17 cellular contexts compared by ENCODE assay signal in the genomic region with DNA sequence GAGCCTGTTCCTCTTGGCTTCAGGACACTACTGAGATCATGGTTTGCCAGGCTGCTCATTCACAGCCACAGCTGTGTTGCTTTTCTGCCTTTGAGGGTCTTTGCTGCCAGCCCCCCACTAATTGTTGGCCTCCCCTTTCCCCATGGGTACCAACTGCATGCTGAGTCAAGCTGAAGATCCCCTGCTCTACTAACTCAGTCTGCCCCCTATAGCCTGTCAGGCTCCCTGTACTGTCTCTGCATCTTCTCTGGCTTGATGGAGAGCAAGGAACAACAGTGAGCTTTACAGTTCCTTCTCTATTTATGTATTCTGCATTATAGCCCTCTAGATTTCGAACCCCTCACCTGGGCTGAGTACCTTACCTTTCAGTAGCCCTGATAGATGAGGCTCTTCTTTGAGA.
"Had no signal": no experiment of that assay in that cellular context is flagged by ENCODE, and none has a peak within 500 bp of the region (broad histone marks: within the 10 kb centered on the region; RNA-seq: fewer than 3 reads in every experiment).

No MANE protein-coding gene starts in this region.

- H3K36me3 ChIP-seq: heart left ventricle, right lobe of liver, stomach had no signal

- H3K27ac Mint-ChIP-seq: activated B cell treated with CpG ODN at 0.5 μM for 24 hours; activated CD4-positive, alpha-beta T cell treated with anti-CD3 and anti-CD28 coated beads for 36 hours; activated naive CD4-positive, alpha-beta T cell treated with anti-CD3 and anti-CD28 coated beads for 36 hours; naive thymus-derived CD4-positive, alpha-beta T cell; stimulated activated memory B cell treated with anti-CD40 and anti-IgM and Interleukin-4, amounts not matched to agents 10 μg/mL and 1 μg/mL and 100 μg/mL, for 72 hours had no signal

- H3K9me3 ChIP-seq: heart left ventricle, right lobe of liver, stomach had no signal

- H3K4me1 Mint-ChIP-seq: activated B cell treated with CpG ODN at 0.5 μM for 24 hours; activated CD4-positive, alpha-beta T cell treated with anti-CD3 and anti-CD28 coated beads for 36 hours; stimulated activated memory B cell treated with anti-CD40 and anti-IgM and Interleukin-4, amounts not matched to agents 10 μg/mL and 1 μg/mL and 100 μg/mL, for 72 hours had no signal

- H3K4me3 ChIP-seq: coronary artery, heart left ventricle, lung, right lobe of liver, skin epidermis, stomach had no signal

- H3K4me3 Mint-ChIP-seq: activated B cell treated with CpG ODN at 0.5 μM for 24 hours; activated CD4-positive, alpha-beta T cell treated with anti-CD3 and anti-CD28 coated beads for 36 hours; activated naive CD4-positive, alpha-beta T cell treated with anti-CD3 and anti-CD28 coated beads for 36 hours; naive thymus-derived CD4-positive, alpha-beta T cell; stimulated activated memory B cell treated with anti-CD40 and anti-IgM and Interleukin-4, amounts not matched to agents 10 μg/mL and 1 μg/mL and 100 μg/mL, for 72 hours had no signal

- H3K9me3 Mint-ChIP-seq: activated B cell treated with CpG ODN at 0.5 μM for 24 hours; activated naive CD4-positive, alpha-beta T cell treated with anti-CD3 and anti-CD28 coated beads for 36 hours; stimulated activated memory B cell treated with anti-CD40 and anti-IgM and Interleukin-4, amounts not matched to agents 10 μg/mL and 1 μg/mL and 100 μg/mL, for 72 hours had no signal

- H3K36me3 Mint-ChIP-seq: stimulated activated memory B cell treated with anti-CD40 and anti-IgM and Interleukin-4, amounts not matched to agents 10 μg/mL and 1 μg/mL and 100 μg/mL, for 72 hours had no signal

- H3K27me3 ChIP-seq: right lobe of liver had no signal

- ATAC-seq: activated CD4-positive, alpha-beta T cell treated with anti-CD3 and anti-CD28 coated beads for 36 hours; stimulated activated memory B cell treated with anti-CD40 and anti-IgM and Interleukin-4, amounts not matched to agents 10 μg/mL and 1 μg/mL and 100 μg/mL, for 72 hours had no signal

- DNase-seq: activated B cell treated with CpG ODN at 0.5 μM for 24 hours; activated CD4-positive, alpha-beta T cell treated with anti-CD3 and anti-CD28 coated beads for 36 hours; activated CD4-positive, alpha-beta T cell treated with anti-CD3 and anti-CD28 coated beads, Interleukin-2, amount 50 U/mL, for 4 hours; activated CD8-positive, alpha-beta memory T cell treated with anti-CD3 and anti-CD28 coated beads, Interleukin-2, amount 50 U/mL, for 48 hours; activated naive CD4-positive, alpha-beta T cell treated with anti-CD3 and anti-CD28 coated beads for 36 hours; activated T-cell treated with anti-CD3 and anti-CD28 coated beads, Interleukin-2, amount 50 U/mL, for 48 hours; cerebellar nuclear complex; heart left ventricle; naive thymus-derived CD4-positive, alpha-beta T cell; right lobe of liver; stimulated activated CD4-positive, alpha-beta T cell treated with anti-CD3 and anti-CD28 coated beads, Interleukin-2, amount 100 ng/mL, for 24 hours; stomach; trophoblast cell had no signal

- H3K27ac ChIP-seq: coronary artery, heart left ventricle, right lobe of liver, stomach had no signal
